In genomic region chr4:55545133-55545532, GRCh38 we compare ENCODE assay signal across 8 cellular contexts. TPM values are rescaled to one million over a fixed set of nuclear protein-coding genes. Genes with fewer than 3 reads are reported as not detected.
DNase-seq lines count a peak whose midpoint lies in the region; ATAC-seq and TF ChIP-seq lines count a peak whose summit lies in the region.

No MANE protein-coding gene starts in this region.

- H3K4me3 ChIP-seq in RWPE2 (ENCODE audit: severe bottlenecking) (peak overlapping the region; percentile 83), esophagus muscularis mucosa (peak overlapping the region; percentile 92 to 100 (median 96)), psoas muscle (peak overlapping the region; percentile 97)

- no peaks in the 10 kb centered on the region for H3K9me3 Mint-ChIP-seq in activated T-cell treated with anti-CD3 and anti-CD28 coated beads, Interleukin-2, amount 50 U/mL, for 24 hours

- peaks cover 62% of the 10 kb centered on the region for H3K4me1 Mint-ChIP-seq in activated T-cell treated with anti-CD3 and anti-CD28 coated beads, Interleukin-2, amount 50 U/mL, for 24 hours (ENCODE audit: low read depth)

- peaks cover 33% of the 10 kb centered on the region for H3K4me1 ChIP-seq in RWPE2 (ENCODE audit: insufficient read depth, poor library complexity, severe bottlenecking)
- peaks cover 8 to 34% (median 21%) of the 10 kb centered on the region in 4 donors for H3K4me1 ChIP-seq in esophagus muscularis mucosa
- peaks cover 18% of the 10 kb centered on the region for H3K4me1 ChIP-seq in psoas muscle

- WGBS in esophagus muscularis mucosa, result 4% methylated on average over 7 of the region's 7 CpGs
- 7 to 14% (median 10%) methylated on average over 7 of the region's 7 CpGs for WGBS in psoas muscle, 3 donors

- intact Hi-C loops in esophagus muscularis mucosa (cut with DNase I) (loop anchor here (5.0 kb wide), 4 partner anchors 103 to 307 kb away; partner anchors contain the start of genes EXOC1, SRD5A3 and TMEM165), psoas muscle (cut with DNase I) (loop anchor here (5.0 to 10.0 kb wide), 4 partner anchors 108 to 307 kb away; partner anchors contain the start of genes EXOC1 (in 1 of the 2) and TMEM165 (in 1 of the 2))

- H3K27me3 ChIP-seq in RWPE2 (ENCODE audit: insufficient read depth, poor library complexity, severe bottlenecking) (no peaks in the 10 kb centered on the region), esophagus muscularis mucosa (no peaks in the 10 kb centered on the region), psoas muscle (ENCODE audit: insufficient read depth in 3 of 3, low read length in 2 of 3) (no peaks in the 10 kb centered on the region)

- H3K27ac ChIP-seq in RWPE2 (ENCODE audit: poor library complexity, severe bottlenecking), result peak overlapping the region; percentile 95
- peak overlapping the region; percentile 98 to 100 (median 98) for H3K27ac ChIP-seq in esophagus muscularis mucosa (replicated peaks in 1 of 4)
- H3K27ac ChIP-seq in psoas muscle, result peak overlapping the region; percentile 96

- H3K4me3 Mint-ChIP-seq in activated T-cell treated with anti-CD3 and anti-CD28 coated beads, Interleukin-2, amount 50 U/mL, for 24 hours, result peak overlapping the region; percentile 87

- no peak for TF ChIP-seq EP300 in esophagus muscularis mucosa (IDR thresholded peaks at IDR 0.05)

- H3K27me3 Mint-ChIP-seq in activated T-cell treated with anti-CD3 and anti-CD28 coated beads, Interleukin-2, amount 50 U/mL, for 24 hours, result peaks cover 3% of the 10 kb centered on the region

- DNase-seq in activated T-cell treated with anti-CD3 and anti-CD28 coated beads, Interleukin-2, amount 50 U/mL, for 24 hours, result no peak
- DNase-seq in activated T-cell treated with anti-CD3 and anti-CD28 coated beads for 4 hours (no peak), RWPE2 (ENCODE audit: low spot score) (no peak), esophagus muscularis mucosa (ENCODE audit: extremely low spot score) (no peak), psoas muscle (no peak), midbrain (lab: John Stamatoyannopoulos, UW) (no peak), DMS114 treated with DMSO at 0.1 percent for 48 hours (lab: John Stamatoyannopoulos, UW; ENCODE audit: unreplicated experiment) (no peak)

- no peaks in the 10 kb centered on the region for H3K9me3 ChIP-seq in RWPE2 (ENCODE audit: severe bottlenecking)
- H3K9me3 ChIP-seq in esophagus muscularis mucosa, result no peaks in the 10 kb centered on the region
- no peaks in the 10 kb centered on the region for H3K9me3 ChIP-seq in psoas muscle

- H3K36me3 Mint-ChIP-seq in activated T-cell treated with anti-CD3 and anti-CD28 coated beads, Interleukin-2, amount 50 U/mL, for 24 hours (ENCODE audit: low read depth), result peaks cover 6% of the 10 kb centered on the region

- H3K36me3 ChIP-seq in RWPE2 (ENCODE audit: low read depth) (peaks cover 11% of the 10 kb centered on the region; the same call in 1 of the 2 replicates), esophagus muscularis mucosa (peaks cover 0 to 4% (median 2%) of the 10 kb centered on the region in 4 donors), psoas muscle (ENCODE audit: insufficient read depth in 1 of 2, low read depth in 1 of 2) (no peaks in the 10 kb centered on the region)

- H3K27ac Mint-ChIP-seq in activated T-cell treated with anti-CD3 and anti-CD28 coated beads, Interleukin-2, amount 50 U/mL, for 24 hours, result peak overlapping the region; percentile 88

- TF ChIP-seq CTCF in RWPE2 (IDR thresholded peaks at IDR 0.05; ENCODE audit: poor library complexity, severe bottlenecking) (no peak), esophagus muscularis mucosa (IDR thresholded peaks at IDR 0.05) (no peak), psoas muscle (IDR thresholded peaks at IDR 0.05) (no peak)

- no peak for TF ChIP-seq POLR2A in esophagus muscularis mucosa (IDR thresholded peaks at IDR 0.05; ENCODE audit: low read depth)

- ATAC-seq in RWPE2 (ENCODE audit: low read depth), result no peak
- no peak for ATAC-seq in psoas muscle
- ATAC-seq in HG03175 (IDR thresholded peaks at IDR 0.05; ENCODE audit: unreplicated experiment), result no peak

RNA-seq across cellular contexts. Expression of gene CLOCK, which starts 1.6 kb away (rescaled TPM):
- total RNA-seq in esophagus muscularis mucosa (10 to 100 TPM; 24.5 to 42.6 (median 34.8) TPM), psoas muscle (10 to 100 TPM; 21.8 to 54.1 (median 31.5) TPM)
- 10 to 100 TPM in 1 of 3 donors, 1 to 10 TPM in 2; 5.9 to 23.5 (median 7.2) TPM for polyA plus RNA-seq in psoas muscle

RNA-seq across cellular contexts. Expression of gene PDCL2, which starts 46.9 kb away (rescaled TPM):
- total RNA-seq in esophagus muscularis mucosa, result not detected
- total RNA-seq in psoas muscle, result not detected
- polyA plus RNA-seq in psoas muscle, result not detected
